ENCODE assay signal across 10 cellular contexts in the genomic region with DNA sequence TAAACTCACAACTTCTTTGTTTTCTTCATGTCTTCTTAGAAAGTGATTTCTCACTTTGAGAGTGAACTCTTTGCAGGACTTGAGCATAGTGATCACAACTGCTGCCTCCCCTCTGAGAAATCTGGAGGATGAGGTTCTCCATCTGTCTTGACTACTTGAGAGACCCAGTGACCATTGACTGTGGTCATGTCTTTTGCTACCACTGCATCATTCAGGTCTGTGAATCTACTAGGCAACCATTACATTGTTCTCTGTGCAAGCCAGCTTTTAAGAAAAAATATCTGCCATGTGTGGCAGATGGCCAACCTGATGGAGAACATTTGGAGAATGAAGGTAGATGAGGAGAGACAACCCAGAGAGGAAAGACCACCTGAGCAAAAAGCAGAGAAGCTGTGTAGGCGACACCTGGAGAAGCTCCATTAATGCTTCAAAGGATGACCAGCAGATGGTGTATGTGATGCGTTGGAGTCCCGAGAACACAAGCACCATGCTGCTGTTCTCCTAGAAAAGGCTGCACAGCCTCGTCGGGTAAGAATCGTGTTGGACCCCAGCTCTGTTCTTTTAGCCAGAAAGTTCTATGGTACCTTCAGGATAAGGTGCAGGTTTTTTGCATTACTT. TPM values are rescaled to one million over a fixed set of nuclear protein-coding genes. Genes with fewer than 3 reads are reported as not detected.
DNase-seq lines count a peak whose midpoint lies in the region; ATAC-seq, FAIRE-seq and TF ChIP-seq lines count a peak whose summit lies in the region.
"Had no signal": no experiment of that assay in that cellular context is flagged by ENCODE, and none has a peak within 500 bp of the region (broad histone marks: within the 10 kb centered on the region; RNA-seq: fewer than 3 reads in every experiment).

No MANE protein-coding gene starts in this region.

- CTCF ChIA-PET in A549 (lab: Yijun Ruan, JAX) = interaction anchor here (0.5 to 3.5 kb wide), 16 partner anchors 10 to 898 kb away, joined by 3 to 18 read pairs (median 4); no protein-coding TSS in a partner anchor
- CTCF ChIA-PET in Panc1 (lab: Charles Lee) = interaction anchor here (1.5 to 1.7 kb wide), 2 partner anchors 19 to 160 kb away, joined by 6 to 7 read pairs; no protein-coding TSS in a partner anchor

- POLR2A ChIA-PET in A549 (lab: Yijun Ruan, JAX) = interaction anchor here (1.1 kb wide), 2 partner anchors 21 to 25 kb away, joined by 3 to 4 read pairs; a partner anchor contains a TSS
- POLR2A ChIA-PET in Panc1 (lab: Charles Lee) = no interaction called here

- ATAC-seq in A549 (peak; percentile 91 to 93), Panc1 (peak; percentile 95), foreskin keratinocyte (no peak), HG02973 (IDR thresholded peaks at IDR 0.05; ENCODE audit: unreplicated experiment) (no peak)
- ATAC-seq: activated T-cell treated with anti-CD3 and anti-CD28 coated beads, Interleukin-2, amount 50 U/mL, for 4 hours had no signal

- TF ChIP-seq RAD21 in A549 (conservative IDR thresholded peaks at IDR 0.05 in 1 of 2, IDR thresholded peaks at IDR 0.05 in 1 of 2) = peak; percentile 44 to 65; a peak in 4 of 5 replicates

- no peaks in the 10 kb centered on the region for H3K9me3 ChIP-seq in A549
- H3K9me3 ChIP-seq in Panc1 (ENCODE audit: control insufficient read depth, insufficient read depth, low read depth, low read length) = no peaks in the 10 kb centered on the region
- no peaks in the 10 kb centered on the region for H3K9me3 ChIP-seq in uterus

- H3K36me3 ChIP-seq in Panc1 (ENCODE audit: control insufficient read depth, insufficient read depth, low read length) = no peaks in the 10 kb centered on the region
- no peaks in the 10 kb centered on the region for H3K36me3 ChIP-seq in uterus

- peak; percentile 31 to 50 for DNase-seq in A549 (ENCODE audit: low read depth in 1 of 2, low spot score in 1 of 2)
- DNase-seq in EL = peak; percentile 40
- peak; percentile 22 for DNase-seq in Panc1 (ENCODE audit: low read depth, low spot score)
- peak in 1 of 2 donors; percentile 10 for DNase-seq in foreskin keratinocyte
- no peak for DNase-seq in midbrain (lab: John Stamatoyannopoulos, UW)
- no peak for DNase-seq in uterus
- DNase-seq in pons (ENCODE audit: low spot score) = no peak
- DNase-seq: activated T-cell treated with anti-CD3 and anti-CD28 coated beads, Interleukin-2, amount 50 U/mL, for 4 hours had no signal

- WGBS in A549 (ENCODE audit: missing lambda C conversion rate) = 2% methylated on average over 6 of the region's 6 CpGs

- H3K4me1 ChIP-seq in A549 (no peaks in the 10 kb centered on the region), Panc1 (ENCODE audit: control insufficient read depth, insufficient read depth, low read length) (no peaks in the 10 kb centered on the region), foreskin keratinocyte (no peaks in the 10 kb centered on the region), uterus (no peaks in the 10 kb centered on the region)

- no peak for FAIRE-seq in A549 (lab: Jason Lieb, UNC)

- no peak overlapping the region for H3K4me3 ChIP-seq in A549
- no peak overlapping the region for H3K4me3 ChIP-seq in Panc1 (ENCODE audit: low read depth in 2 of 2, low read length in 2 of 2)
- no peak overlapping the region for H3K4me3 ChIP-seq in uterus
- H3K4me3 ChIP-seq: skin epidermis had no signal

- no TSS peak for BruUV-seq in Panc1 (replicated peaks; lab: Mats Ljungman, UMichigan)

- no peak for TF ChIP-seq POLR2A in A549 (IDR thresholded peaks at IDR 0.05; ENCODE audit: low read length)
- TF ChIP-seq POLR2A in uterus (IDR thresholded peaks at IDR 0.05) = no peak

- no peak overlapping the region for H3K4me2 ChIP-seq in A549

- H3K27ac ChIP-seq in A549 (no peak overlapping the region), Panc1 (ENCODE audit: low read length) (no peak overlapping the region), foreskin keratinocyte (no peak overlapping the region), uterus (no peak overlapping the region)
- H3K27ac ChIP-seq: skin epidermis had no signal

- intact Hi-C loops in Panc1 (cut with micrococcal nuclease; ENCODE audit: unreplicated experiment) = loop anchor here (5.0 kb wide), 1 partner anchor 159 kb away; no protein-coding TSS in a partner anchor
- intact Hi-C loops in uterus (cut with DNase I; ENCODE audit: low total_unique reads) = no loop called here

- in situ Hi-C loops in Panc1 (cut with HindIII; ENCODE audit: low pct_unique_long_range_greater_than_20kb, low sequenced_read_pairs) = loop anchor here (25.0 kb wide), 1 partner anchor 124 kb away; no protein-coding TSS in a partner anchor

- TF ChIP-seq CTCF in A549 (IDR thresholded peaks at IDR 0.05) (peak; percentile 52), Panc1 (IDR thresholded peaks at IDR 0.05) (peak; percentile 83), foreskin keratinocyte (conservative IDR thresholded peaks at IDR 0.05) (peak; percentile 62), uterus (IDR thresholded peaks at IDR 0.05) (no peak)

- no peak for TF ChIP-seq EP300 in A549 (IDR thresholded peaks at IDR 0.05)

- peaks cover 23% of the 10 kb centered on the region for H3K27me3 ChIP-seq in Panc1 (ENCODE audit: control insufficient read depth, insufficient read depth, low read length)
- H3K27me3 ChIP-seq in foreskin keratinocyte = peaks cover 53% of the 10 kb centered on the region
- H3K27me3 ChIP-seq in uterus = no peaks in the 10 kb centered on the region

TF ChIP-seq in A549, 52 proteins besides CTCF, POLR2A, EP300 and RAD21:
- TF ChIP-seq RCOR1 (IDR thresholded peaks at IDR 0.05; ENCODE audit: low read depth, low read length) = no peak
- TF ChIP-seq SMC3 (IDR thresholded peaks at IDR 0.05) = peak; percentile 47

RNA-seq across cellular contexts. Expression of a gene that starts 25.1 kb away (rescaled TPM):
- polyA plus RNA-seq in A549 (2011; rRNA removed) = 23.3 and 30.4 TPM in 2 replicates
- polyA plus RNA-seq in A549 (2012; cell fraction: cytosol; rRNA removed) = 23.0 and 23.2 TPM in 2 replicates
- polyA plus RNA-seq in A549 (2012; cell fraction: nucleus; rRNA removed) = 31.4 and 38.2 TPM in 2 replicates
- 28.2 to 31.1 TPM (median 30.4 TPM) in 3 replicates for polyA plus RNA-seq in A549 (2017; fragmentation: RNase III; extraction: RNeasy Plus Mini Kit Qiagen cat#74134 plus additional on column Dnase treatment)
- polyA minus RNA-seq in A549 (2011; rRNA and poly(A)+ RNA removed) = 27.5 and 32.3 TPM in 2 replicates
- 44.8 TPM for total RNA-seq in Panc1 (2021; ENCODE audit: unreplicated experiment)
- 32.5 TPM for polyA plus RNA-seq in Panc1 (2012; ENCODE audit: insufficient read length)
- total RNA-seq in foreskin keratinocyte = 34.2 and 38.1 TPM in 2 replicates
- polyA plus RNA-seq in foreskin keratinocyte = 25.3 and 26.0 TPM in 2 replicates
- total RNA-seq in uterus = 10 to 100 TPM; 14.9 to 38.1 (median 30.0) TPM

Comparison
In these comparisons a context has a peak if more than half of its experiments do, and no peak if none do; other contexts are left out.
1. ATAC-seq: peak in A549 (2 of 2) and Panc1 (single experiment); none in foreskin keratinocyte (single experiment) and HG02973 (single experiment).
2. DNase-seq: peak in A549 (2 of 2), EL (single experiment) and Panc1 (single experiment); none in midbrain (single experiment), uterus (0 of 2) and pons (single experiment).
3. CTCF ChIP-seq: peak in A549 (single experiment), Panc1 (single experiment) and foreskin keratinocyte (single experiment); none in uterus (0 of 4).